1 cellular context compared by ENCODE assay signal in genomic region chr20:22430154-22430745, GRCh38.
TF ChIP-seq lines count a peak whose summit lies in the region.

No MANE protein-coding gene starts in this region.

TF ChIP-seq in HepG2, 621 proteins besides CTCF, POLR2A, EP300 and RAD21 (continued from another document and continues in another):
- TF ChIP-seq ASH2L (IDR thresholded peaks at IDR 0.05; ENCODE audit: insufficient read length, low read depth, low read length) (no peak), ATF7 (IDR thresholded peaks at IDR 0.05) (no peak), ATF7 (CRISPR knock-in tag; IDR thresholded peaks at IDR 0.05) (0 out of 2 replicates have a peak, but pooled peaks have one; percentile 18), MLX (CRISPR knock-in tag; IDR thresholded peaks at IDR 0.05) (no peak), FOXP1 (IDR thresholded peaks at IDR 0.05) (no peak), FOXP1 (CRISPR knock-in tag; IDR thresholded peaks at IDR 0.05) (peak; percentile 70), MBD4 (IDR thresholded peaks at IDR 0.05; ENCODE audit: borderline replicate concordance, low read length) (no peak), ZNF569 (CRISPR knock-in tag; IDR thresholded peaks at IDR 0.05; ENCODE audit: borderline replicate concordance) (no peak), ZNF768 (CRISPR knock-in tag; IDR thresholded peaks at IDR 0.05) (peak; percentile 89), TFAP4 (IDR thresholded peaks at IDR 0.05; ENCODE audit: borderline replicate concordance, low read depth) (peak; percentile 20; the same call in 1 of the 2 replicates), ZNF790 (CRISPR knock-in tag; IDR thresholded peaks at IDR 0.05; ENCODE audit: borderline replicate concordance) (no peak; the same call in 1 of the 2 replicates), ZFP37 (CRISPR knock-in tag; IDR thresholded peaks at IDR 0.05; ENCODE audit: borderline replicate concordance) (no peak), SPEN (CRISPR knock-in tag; IDR thresholded peaks at IDR 0.05; ENCODE audit: low read depth) (no peak; the same call in 1 of the 2 replicates), ZNF343 (CRISPR knock-in tag; IDR thresholded peaks at IDR 0.05) (no peak), FOSL2 (CRISPR knock-in tag; IDR thresholded peaks at IDR 0.05) (peak; percentile 87), PRMT3 (CRISPR knock-in tag; IDR thresholded peaks at IDR 0.05; ENCODE audit: borderline replicate concordance, low read depth) (no peak), WIZ (CRISPR knock-in tag; IDR thresholded peaks at IDR 0.05) (peak; percentile 55; the same call in 1 of the 2 replicates), ZNF160 (CRISPR knock-in tag; IDR thresholded peaks at IDR 0.05) (no peak), GTF3A (CRISPR knock-in tag; conservative IDR thresholded peaks at IDR 0.05) (no peak), ZNF44 (CRISPR knock-in tag; IDR thresholded peaks at IDR 0.05) (no peak), ZNF709 (CRISPR knock-in tag; IDR thresholded peaks at IDR 0.05) (no peak), ZBTB21 (CRISPR knock-in tag; IDR thresholded peaks at IDR 0.05) (no peak), ZNF251 (CRISPR knock-in tag; IDR thresholded peaks at IDR 0.05) (no peak), ZNF362 (CRISPR knock-in tag; IDR thresholded peaks at IDR 0.05; ENCODE audit: borderline replicate concordance) (peak; percentile 89), ZNF776 (CRISPR knock-in tag; IDR thresholded peaks at IDR 0.05) (no peak), MXD1 (CRISPR knock-in tag; IDR thresholded peaks at IDR 0.05) (0 out of 2 replicates have a peak, but pooled peaks have one; percentile 23), PAXIP1 (CRISPR knock-in tag; conservative IDR thresholded peaks at IDR 0.05) (no peak), MZF1 (CRISPR knock-in tag; IDR thresholded peaks at IDR 0.05; ENCODE audit: borderline replicate concordance) (no peak; the same call in 1 of the 2 replicates), PLSCR1 (CRISPR knock-in tag; IDR thresholded peaks at IDR 0.05; ENCODE audit: borderline replicate concordance) (no peak), ZNF513 (CRISPR knock-in tag; conservative IDR thresholded peaks at IDR 0.05) (no peak), ZFP91 (CRISPR knock-in tag; IDR thresholded peaks at IDR 0.05; ENCODE audit: borderline replicate concordance) (no peak), ATF1 (CRISPR knock-in tag; IDR thresholded peaks at IDR 0.05) (no peak), SETDB1 (CRISPR knock-in tag; IDR thresholded peaks at IDR 0.05; ENCODE audit: borderline replicate concordance) (no peak), ZNF570 (CRISPR knock-in tag; IDR thresholded peaks at IDR 0.05; ENCODE audit: borderline replicate concordance) (no peak), IKZF1 (IDR thresholded peaks at IDR 0.05) (no peak), FLYWCH1 (CRISPR knock-in tag; IDR thresholded peaks at IDR 0.05) (no peak), ZNF75D (CRISPR knock-in tag; IDR thresholded peaks at IDR 0.05; ENCODE audit: borderline replicate concordance) (0 out of 2 replicates have a peak, but pooled peaks have one; percentile 31), HMG20A (CRISPR knock-in tag; IDR thresholded peaks at IDR 0.05; ENCODE audit: borderline replicate concordance) (no peak), ZNF556 (CRISPR knock-in tag; IDR thresholded peaks at IDR 0.05; ENCODE audit: borderline replicate concordance) (no peak), KLF15 (CRISPR knock-in tag; IDR thresholded peaks at IDR 0.05; ENCODE audit: borderline replicate concordance) (no peak), TSC22D2 (CRISPR knock-in tag; IDR thresholded peaks at IDR 0.05; ENCODE audit: borderline replicate concordance) (no peak; the same call in 1 of the 2 replicates), CC2D1A (CRISPR knock-in tag; IDR thresholded peaks at IDR 0.05) (no peak), ZNF703 (CRISPR knock-in tag; IDR thresholded peaks at IDR 0.05; ENCODE audit: borderline replicate concordance) (0 out of 2 replicates have a peak, but pooled peaks have one; percentile 2), NFYC (CRISPR knock-in tag; IDR thresholded peaks at IDR 0.05) (no peak; the same call in 1 of the 2 replicates), MAFG (CRISPR knock-in tag; IDR thresholded peaks at IDR 0.05) (no peak), ZNF878 (CRISPR knock-in tag; IDR thresholded peaks at IDR 0.05) (no peak), NFAT5 (CRISPR knock-in tag; IDR thresholded peaks at IDR 0.05) (no peak)
